Comparison of ENCODE assay signal across 1 cellular context in the genomic region with DNA sequence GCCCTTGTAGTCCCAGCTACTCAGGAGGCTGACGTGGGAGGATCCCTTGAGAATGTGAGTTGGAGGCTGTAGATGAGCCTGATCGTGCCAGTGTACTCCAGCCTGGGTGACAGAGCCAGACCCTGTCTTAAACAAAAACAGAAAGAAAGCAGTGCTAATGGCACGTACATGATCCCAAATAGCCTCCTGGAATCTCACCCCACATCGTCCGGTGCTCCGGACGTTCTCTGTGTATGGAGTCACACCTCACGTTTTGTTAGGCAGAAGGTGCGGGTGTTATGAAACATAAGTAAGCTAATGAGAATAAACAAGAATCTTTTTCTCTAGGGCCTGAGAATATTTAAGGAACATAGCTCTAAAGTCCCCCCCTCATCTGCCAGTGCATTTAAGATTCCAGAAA.
TF ChIP-seq lines count a peak whose summit lies in the region.

No MANE protein-coding gene starts in this region.

TF ChIP-seq in HepG2, 621 proteins besides CTCF, POLR2A, EP300 and RAD21:
- TF ChIP-seq TFAP4 (IDR thresholded peaks at IDR 0.05; ENCODE audit: borderline replicate concordance, low read depth) (no peak), MLLT10 (CRISPR knock-in tag; IDR thresholded peaks at IDR 0.05) (no peak), CSRNP1 (CRISPR knock-in tag; IDR thresholded peaks at IDR 0.05) (no peak), AKAP8 (CRISPR knock-in tag; IDR thresholded peaks at IDR 0.05) (no peak), ZNF383 (CRISPR knock-in tag; IDR thresholded peaks at IDR 0.05; ENCODE audit: borderline replicate concordance) (no peak), PRPF4 (IDR thresholded peaks at IDR 0.05; ENCODE audit: low read depth, low read length, poor library complexity, severe bottlenecking) (no peak), ATM (IDR thresholded peaks at IDR 0.05; ENCODE audit: borderline replicate concordance) (no peak), MBD4 (IDR thresholded peaks at IDR 0.05; ENCODE audit: borderline replicate concordance, low read length) (no peak), SIN3B (IDR thresholded peaks at IDR 0.05; ENCODE audit: low read length) (no peak), ZNF790 (CRISPR knock-in tag; IDR thresholded peaks at IDR 0.05; ENCODE audit: borderline replicate concordance) (no peak), NKX3-1 (CRISPR knock-in tag; IDR thresholded peaks at IDR 0.05) (no peak)
- TF ChIP-seq, protein P1, sequence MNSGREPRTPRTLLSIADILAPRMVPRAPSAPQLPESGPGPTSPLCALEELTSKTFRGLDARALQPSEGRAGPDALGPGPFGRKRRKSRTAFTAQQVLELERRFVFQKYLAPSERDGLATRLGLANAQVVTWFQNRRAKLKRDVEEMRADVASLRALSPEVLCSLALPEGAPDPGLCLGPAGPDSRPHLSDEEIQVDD (CRISPR knock-in tag; IDR thresholded peaks at IDR 0.05; ENCODE audit: borderline replicate concordance), result no peak
- TF ChIP-seq, protein P2, sequence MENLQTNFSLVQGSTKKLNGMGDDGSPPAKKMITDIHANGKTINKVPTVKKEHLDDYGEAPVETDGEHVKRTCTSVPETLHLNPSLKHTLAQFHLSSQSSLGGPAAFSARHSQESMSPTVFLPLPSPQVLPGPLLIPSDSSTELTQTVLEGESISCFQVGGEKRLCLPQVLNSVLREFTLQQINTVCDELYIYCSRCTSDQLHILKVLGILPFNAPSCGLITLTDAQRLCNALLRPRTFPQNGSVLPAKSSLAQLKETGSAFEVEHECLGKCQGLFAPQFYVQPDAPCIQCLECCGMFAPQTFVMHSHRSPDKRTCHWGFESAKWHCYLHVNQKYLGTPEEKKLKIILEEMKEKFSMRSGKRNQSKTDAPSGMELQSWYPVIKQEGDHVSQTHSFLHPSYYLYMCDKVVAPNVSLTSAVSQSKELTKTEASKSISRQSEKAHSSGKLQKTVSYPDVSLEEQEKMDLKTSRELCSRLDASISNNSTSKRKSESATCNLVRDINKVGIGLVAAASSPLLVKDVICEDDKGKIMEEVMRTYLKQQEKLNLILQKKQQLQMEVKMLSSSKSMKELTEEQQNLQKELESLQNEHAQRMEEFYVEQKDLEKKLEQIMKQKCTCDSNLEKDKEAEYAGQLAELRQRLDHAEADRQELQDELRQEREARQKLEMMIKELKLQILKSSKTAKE (CRISPR knock-in tag; IDR thresholded peaks at IDR 0.05; ENCODE audit: borderline replicate concordance), result no peak
TF ChIP-seq in HepG2: peak in this region for 0.
